10 cellular contexts compared by ENCODE assay signal in genomic region chr2:213188971-213189899, GRCh38. TPM values are rescaled to one million over a fixed set of nuclear protein-coding genes. Genes with fewer than 3 reads are reported as not detected.
DNase-seq lines count a peak whose midpoint lies in the region; ATAC-seq and TF ChIP-seq lines count a peak whose summit lies in the region.
"Had no signal": no experiment of that assay in that cellular context is flagged by ENCODE, and none has a peak within 500 bp of the region (broad histone marks: within the 10 kb centered on the region; RNA-seq: fewer than 3 reads in every experiment).

No MANE protein-coding gene starts in this region.

- intact Hi-C loops in Right ventricle myocardium inferior (cut with DNase I) (no loop called here), mucosa of descending colon (cut with DNase I, micrococcal nuclease) (no loop called here)

- H3K9me3 ChIP-seq in HUES48 (ENCODE audit: control insufficient read depth, insufficient read depth, low read length) (0 out of 2 replicates have a peak, but pooled peaks cover 3% of the 10 kb centered on the region), mucosa of descending colon (no peaks in the 10 kb centered on the region)
- H3K9me3 ChIP-seq: suprapubic skin had no signal

- no peaks in the 10 kb centered on the region for H3K36me3 ChIP-seq in HUES48 (ENCODE audit: control insufficient read depth, insufficient read depth, low read length)
- no peaks in the 10 kb centered on the region for H3K36me3 ChIP-seq in mucosa of descending colon (ENCODE audit: low read depth)
- H3K36me3 ChIP-seq: suprapubic skin had no signal

- DNase-seq in AG04449 (ENCODE audit: low read depth, low spot score) = no peak
- DNase-seq in astrocyte of the spinal cord (ENCODE audit: low read depth, low spot score) = peak; percentile 48
- peak; percentile 66 for DNase-seq in iPS-NIHi7 (ENCODE audit: extremely low spot score)
- DNase-seq in Right ventricle myocardium inferior (ENCODE audit: missing footprints) = no peak
- no peak for DNase-seq in mucosa of descending colon
- DNase-seq in NCI-H510A (lab: John Stamatoyannopoulos, UW) = no peak
- DNase-seq: small intestine had no signal

- no peak for ATAC-seq in GM18868 (IDR thresholded peaks at IDR 0.05; ENCODE audit: unreplicated experiment)
- no peak for ATAC-seq in Right ventricle myocardium inferior
- ATAC-seq in mucosa of descending colon = no peak

- POLR2A ChIA-PET in AG04449 (lab: Yijun Ruan, JAX) = no interaction called here

- in situ Hi-C loops in astrocyte of the spinal cord (cut with HindIII; ENCODE audit: low sequenced_read_pairs) = no loop called here

- peak overlapping the region; percentile 25; the same call in 1 of the 2 replicates for H3K9ac ChIP-seq in HUES48 (ENCODE audit: low read depth, low read length)

- H3K4me1 ChIP-seq in HUES48 (ENCODE audit: control insufficient read depth, insufficient read depth, low read length) (peaks cover 40% of the 10 kb centered on the region), mucosa of descending colon (ENCODE audit: low read depth) (no peaks in the 10 kb centered on the region)

- no peak for TF ChIP-seq CTCF in AG04449 (IDR thresholded peaks at IDR 0.05; ENCODE audit: insufficient read depth, low read length, missing control alignments)
- TF ChIP-seq CTCF in astrocyte of the spinal cord (IDR thresholded peaks at IDR 0.05; ENCODE audit: low read depth, low read length) = no peak
- no peak for TF ChIP-seq CTCF in mucosa of descending colon (IDR thresholded peaks at IDR 0.05)

- H3K27ac ChIP-seq in HUES48 (ENCODE audit: low read depth, low read length) = peak overlapping the region; percentile 93
- H3K27ac ChIP-seq: suprapubic skin had no signal

- no peaks in the 10 kb centered on the region for H3K27me3 ChIP-seq in HUES48 (ENCODE audit: control insufficient read depth, insufficient read depth, low read length)
- H3K27me3 ChIP-seq: suprapubic skin had no signal

- H3K4me3 ChIP-seq in AG04449 (ENCODE audit: low read depth, low read length) (peak overlapping the region; percentile 30), HUES48 (ENCODE audit: low read depth, low read length) (peak overlapping the region; percentile 48), astrocyte of the spinal cord (ENCODE audit: low read depth, low read length) (no peak overlapping the region), mucosa of descending colon (no peak overlapping the region)
- H3K4me3 ChIP-seq: suprapubic skin had no signal

- CTCF ChIA-PET in AG04449 (lab: Yijun Ruan, JAX) = interaction anchor here (0.8 to 1.9 kb wide), 6 partner anchors 17 to 297 kb away, joined by 3 to 6 read pairs (median 4); no protein-coding TSS in a partner anchor

RNA-seq across cellular contexts. Expression of gene IKZF2, which starts 37.8 kb away (rescaled TPM):
- total RNA-seq in Right ventricle myocardium inferior (4.7 TPM), mucosa of descending colon (10 to 100 TPM in 1 of 3 donors, 1 to 10 TPM in 2; 5.6 to 11.1 (median 8.6) TPM)

Comparison
In these comparisons a context has a peak if more than half of its experiments do, and no peak if none do; other contexts are left out.
1. DNase-seq: peak in astrocyte of the spinal cord (single experiment) and iPS-NIHi7 (single experiment); none in AG04449 (single experiment), Right ventricle myocardium inferior (single experiment), mucosa of descending colon (0 of 3) and NCI-H510A (single experiment).
2. H3K4me3 ChIP-seq: peak in AG04449 (single experiment) and HUES48 (single experiment); none in astrocyte of the spinal cord (single experiment) and mucosa of descending colon (single experiment).